Comparison of ENCODE assay signal across 20 cellular contexts in the genomic region with DNA sequence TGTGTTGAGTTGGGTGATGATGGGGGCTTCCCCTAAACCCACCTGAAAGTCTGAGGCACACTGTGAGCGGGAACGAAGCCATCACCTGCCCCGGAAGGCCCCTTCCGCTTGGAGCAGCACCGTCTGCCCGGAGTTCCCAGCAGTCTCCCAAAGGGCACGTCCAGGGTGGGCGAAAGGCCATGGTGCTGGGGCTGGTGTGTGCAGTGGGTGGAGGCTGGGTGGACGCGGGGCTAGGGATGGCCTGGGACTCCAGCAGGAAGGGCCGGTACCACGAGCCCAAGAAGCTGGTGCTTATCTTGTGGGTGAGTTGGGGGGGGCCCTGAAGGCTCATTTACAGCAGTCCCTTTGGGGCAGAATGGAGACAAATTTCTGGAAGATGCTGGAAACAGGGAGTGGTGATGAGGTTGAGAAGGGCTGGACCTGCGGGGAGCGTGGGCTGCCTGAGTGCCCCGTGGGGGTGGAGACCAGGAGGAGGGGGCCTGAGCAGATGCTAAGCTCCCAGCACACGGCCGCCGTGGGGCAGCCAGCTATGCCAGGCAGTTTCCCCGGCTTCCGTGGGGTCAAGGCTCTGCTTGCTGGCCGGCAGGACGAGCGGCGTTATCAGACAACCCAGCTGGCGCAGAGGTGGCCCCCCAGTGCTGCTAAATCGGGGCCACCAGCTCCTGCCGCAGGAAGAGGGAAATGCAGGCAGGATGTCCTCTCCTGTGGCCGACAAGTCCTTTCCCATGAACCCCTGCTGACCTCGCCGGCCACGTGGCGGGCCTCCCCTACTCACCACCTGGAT. TPM values are rescaled to one million over a fixed set of nuclear protein-coding genes. Genes with fewer than 3 reads are reported as not detected.
DNase-seq lines count a peak whose midpoint lies in the region; ATAC-seq, FAIRE-seq and TF ChIP-seq lines count a peak whose summit lies in the region.
"Had no signal": no experiment of that assay in that cellular context is flagged by ENCODE, and none has a peak within 500 bp of the region (broad histone marks: within the 10 kb centered on the region; RNA-seq: fewer than 3 reads in every experiment).

No MANE protein-coding gene starts in this region.

- H3K79me2 ChIP-seq in H1 (ENCODE audit: control insufficient read depth in 1 of 2, insufficient read depth in 2 of 2, low read length in 2 of 2) (no peaks in the 10 kb centered on the region), PC-3 (ENCODE audit: low read length) (no peaks in the 10 kb centered on the region)

- no peak overlapping the region for H3K27ac ChIP-seq in HEK293 (ENCODE audit: extremely low read depth, low read depth, low read length)
- no peak overlapping the region for H3K27ac ChIP-seq in H1 (ENCODE audit: low read depth, low read length)
- peak overlapping the region in 7 of 8 donors; percentile 27 to 75 (median 71) for H3K27ac ChIP-seq in spleen
- no peak overlapping the region for H3K27ac ChIP-seq in PC-3 (ENCODE audit: low read length)
- H3K27ac ChIP-seq: SJCRH30 had no signal

- no peak overlapping the region for H3K14ac ChIP-seq in H1 (ENCODE audit: insufficient read length)

- 86% methylated on average over 31 of the region's 32 CpGs; no CpG with 5 or more reads in 1 of the 2 experiments for WGBS in H1 (ENCODE audit: extremely low coverage in 1 of 2, insufficient coverage in 1 of 2, insufficient read length in 1 of 2, insufficient replicate concordance in 2 of 2, low coverage in 1 of 2, low lambda C conversion rate in 2 of 2, missing lambda C conversion rate in 1 of 2), 2 experiments
- 36 to 49% (median 41%) methylated on average over 20 to 32 of the region's 32 CpGs for WGBS in spleen, 5 donors

- H4K20me1 ChIP-seq in H1 (replicated peaks in 1 of 2; ENCODE audit: control insufficient read depth in 1 of 2, insufficient read depth in 2 of 2, low read length in 2 of 2) (peaks cover 0 to 8% of the 10 kb centered on the region in 2 experiments), PC-3 (ENCODE audit: low read length) (no peaks in the 10 kb centered on the region)

- H2BK5ac ChIP-seq in H1 (ENCODE audit: low read depth, low read length): no peak overlapping the region; the same call in 1 of the 2 replicates

- H3F3A ChIP-seq in PC-3 (ENCODE audit: low read length, unreplicated experiment): no peaks in the 10 kb centered on the region

- no peak for FAIRE-seq in H1 (lab: Jason Lieb, UNC)
- FAIRE-seq: bronchial epithelial cell, G401.6, GM12878 had no signal

- TF ChIP-seq EP300 in H1 (IDR thresholded peaks at IDR 0.05; ENCODE audit: borderline replicate concordance in 1 of 2, low read depth in 2 of 2, low read length in 2 of 2): no peak

- H3K27me3 ChIP-seq in H1 (replicated peaks in 1 of 4; ENCODE audit: control insufficient read depth in 3 of 4, extremely low read depth in 1 of 4, insufficient read depth in 3 of 4, low read length in 3 of 4): peaks cover 5 to 28% (median 22%) of the 10 kb centered on the region in 4 experiments; a peak in 6 of 7 replicates
- peaks cover 0 to 56% (median 26%) of the 10 kb centered on the region in 7 donors for H3K27me3 ChIP-seq in spleen (replicated peaks in 1 of 7)
- peaks cover 79% of the 10 kb centered on the region for H3K27me3 ChIP-seq in PC-3 (ENCODE audit: low read length)
- H3K27me3 ChIP-seq: SJCRH30 had no signal

- intact Hi-C loops in spleen (cut with DNase I; ENCODE audit: low total_unique reads) (no loop called here), PC-3 (cut with micrococcal nuclease) (no loop called here)

- no peak for TF ChIP-seq RAD21 in H1 (IDR thresholded peaks at IDR 0.05 in 1 of 2, conservative IDR thresholded peaks at IDR 0.05 in 1 of 2; ENCODE audit: low read depth in 2 of 2, low read length in 2 of 2)

- peak overlapping the region; percentile 28; the same call in 1 of the 2 replicates for H4K8ac ChIP-seq in H1 (ENCODE audit: extremely low read depth, insufficient read depth, low read length)

- H3K18ac ChIP-seq in H1 (ENCODE audit: extremely low read depth, low read length): no peak overlapping the region

- H2BK12ac ChIP-seq in H1 (ENCODE audit: low read depth, low read length): no peak overlapping the region

- TF ChIP-seq POLR2A in H1 (IDR thresholded peaks at IDR 0.05; ENCODE audit: control extremely low read depth in 1 of 2, low read depth in 2 of 2, low read length in 2 of 2) (no peak), spleen (IDR thresholded peaks at IDR 0.05) (no peak)

- no peak overlapping the region for H4K91ac ChIP-seq in H1 (replicated peaks; ENCODE audit: insufficient read length, low read length)

- H3K4me3 ChIP-seq in HEK293 (ENCODE audit: low read depth, low read length) (no peak overlapping the region), H1 (ENCODE audit: extremely low read depth in 1 of 4, insufficient read depth in 2 of 4, low read depth in 3 of 4, low read length in 4 of 4) (no peak overlapping the region), spleen (peak overlapping the region in 1 of 8 donors; percentile 17), PC-3 (ENCODE audit: low read length) (no peak overlapping the region)
- H3K4me3 ChIP-seq: GM12878, HAP-1, SJCRH30 had no signal

- TF ChIP-seq CTCF in HEK293 (tag by site-specific recombination; IDR thresholded peaks at IDR 0.05) (no peak), H1 (IDR thresholded peaks at IDR 0.05; ENCODE audit: control extremely low read depth in 1 of 3, insufficient read depth in 1 of 3, low read depth in 1 of 3, low read length in 3 of 3) (no peak), spleen (IDR thresholded peaks at IDR 0.05 in 8 of 11, conservative IDR thresholded peaks at IDR 0.05 in 3 of 11) (no peak), PC-3 (conservative IDR thresholded peaks at IDR 0.05; ENCODE audit: low read depth, low read length) (no peak)

- DNase-seq in H1 (ENCODE audit: low read depth in 1 of 2, low spot score in 2 of 2): peak in 1 of 2 experiments; percentile 45
- DNase-seq in left lobe of liver (ENCODE audit: low spot score): peak; percentile 42
- peak; percentile 90 for DNase-seq in spleen
- no peak for DNase-seq in PC-3
- DNase-seq in NCI-H1930 (lab: John Stamatoyannopoulos, UW): no peak
- no peak for DNase-seq in NCI-H2107 treated with DMSO at 0.1 percent for 48 hours (lab: John Stamatoyannopoulos, UW; ENCODE audit: unreplicated experiment)
- DNase-seq: activated CD4-positive, alpha-beta T cell treated with anti-CD3 and anti-CD28 coated beads for 4 hours; activated T-cell treated with anti-CD3 and anti-CD28 coated beads for 4 hours; COR-L47; effector memory CD8-positive, alpha-beta T cell; NCI-H1436; SJCRH30; stimulated activated CD4-positive, alpha-beta T cell treated with anti-CD3 and anti-CD28 coated beads, Interleukin-1b, Interleukin-23, amount 100 ng/mL, for 48 hours had no signal

- ATAC-seq in left lobe of liver (peak; percentile 43), PC-3 (no peak)
- ATAC-seq: effector memory CD8-positive, alpha-beta T cell; GM12878; natural killer cell treated with Interleukin-12 subunit alpha and Interleukin-12 subunit beta and Interleukin-15 and Interleukin-18, amount 100 ng/mL, for 72 hours had no signal

- no peak overlapping the region for H2BK15ac ChIP-seq in H1 (ENCODE audit: low read length)

- no peak overlapping the region for H2AK5ac ChIP-seq in H1 (ENCODE audit: low read depth, low read length)

- H3K56ac ChIP-seq in H1 (replicated peaks; ENCODE audit: insufficient read length, low read depth, low read length): no peak overlapping the region

- H3K4me1 ChIP-seq in HEK293 (ENCODE audit: control insufficient read depth, insufficient read depth, low read length) (peaks cover 2% of the 10 kb centered on the region; the same call in 1 of the 2 replicates), H1 (replicated peaks in 1 of 4; ENCODE audit: control insufficient read depth in 3 of 4, insufficient read depth in 4 of 4, low read length in 3 of 4) (no peaks in the 10 kb centered on the region; a peak in 1 of 7 replicates), spleen (peaks cover 5 to 93% (median 55%) of the 10 kb centered on the region in 6 donors), PC-3 (ENCODE audit: insufficient read depth, low read length) (no peaks in the 10 kb centered on the region)
- H3K4me1 ChIP-seq: HAP-1, SJCRH30 had no signal

- no peak overlapping the region for H3K4ac ChIP-seq in H1 (replicated peaks; ENCODE audit: insufficient read length, low read depth, low read length)

- H3K4me2 ChIP-seq in H1 (ENCODE audit: insufficient read depth in 1 of 2, low read depth in 2 of 2, low read length in 2 of 2) (no peak overlapping the region), PC-3 (ENCODE audit: low read length) (no peak overlapping the region)

- no peak overlapping the region for H2BK120ac ChIP-seq in H1 (replicated peaks; ENCODE audit: low read depth, low read length)

- H3K36me3 ChIP-seq in HEK293 (ENCODE audit: control insufficient read depth in 2 of 2, insufficient read depth in 1 of 2, low read length in 2 of 2) (no peaks in the 10 kb centered on the region), H1 (ENCODE audit: control insufficient read depth in 2 of 4, insufficient read depth in 4 of 4, low read length in 3 of 4) (no peaks in the 10 kb centered on the region), spleen (no peaks in the 10 kb centered on the region), PC-3 (ENCODE audit: low read depth, low read length) (no peaks in the 10 kb centered on the region)
- H3K36me3 ChIP-seq: HAP-1, SJCRH30 had no signal

- no peak overlapping the region for H2BK20ac ChIP-seq in H1 (ENCODE audit: low read length)

- no peak overlapping the region for H4K5ac ChIP-seq in H1 (ENCODE audit: insufficient read length, low read depth, low read length)

- CTCF ChIA-PET in HEK293 (lab: Yijun Ruan, JAX) (interaction anchor here (0.6 to 3.8 kb wide), 3 partner anchors 26 to 316 kb away, joined by 3 to 16 read pairs (median 3); no protein-coding TSS in a partner anchor), H1 (lab: Charles Lee; ENCODE audit: partially characterized antibody) (interaction anchor here (1.1 to 3.7 kb wide), 3 partner anchors 23 to 39 kb away, joined by 3 to 15 read pairs (median 3); no protein-coding TSS in a partner anchor), PC-3 (lab: Charles Lee) (no interaction called here)

- H3K79me1 ChIP-seq in H1 (ENCODE audit: low read depth, low read length): no peaks in the 10 kb centered on the region

- H3K23ac ChIP-seq in H1 (ENCODE audit: insufficient read length): no peak overlapping the region

- POLR2A ChIA-PET in HEK293 (lab: Yijun Ruan, JAX): no interaction called here
- POLR2A ChIA-PET in H1 (lab: Charles Lee; ENCODE audit: partially characterized antibody): interaction anchor here (1.0 kb wide), 1 partner anchor 9 kb away, joined by 3 read pairs; no protein-coding TSS in a partner anchor
- POLR2A ChIA-PET in PC-3 (lab: Charles Lee; ENCODE audit: unreplicated experiment): interaction anchor here (0.5 kb wide), 1 partner anchor 140 kb away, joined by 8 read pairs; no protein-coding TSS in a partner anchor

- H2AFZ ChIP-seq in H1 (ENCODE audit: low read length): no peak overlapping the region
- H2AFZ ChIP-seq in PC-3 (ENCODE audit: low read length): no peak overlapping the region

- H3K9me2 ChIP-seq in PC-3 (replicated peaks; ENCODE audit: low read length): no peaks in the 10 kb centered on the region

- BruUV-seq in PC-3 (replicated peaks; lab: Mats Ljungman, UMichigan): no TSS peak

- no peak overlapping the region for H3K9ac ChIP-seq in H1 (replicated peaks in 1 of 4; ENCODE audit: extremely low read depth in 1 of 4, low read depth in 3 of 4, low read length in 3 of 4)
- no peak overlapping the region for H3K9ac ChIP-seq in PC-3 (ENCODE audit: low read length)

- peaks cover 9% of the 10 kb centered on the region; the same call in 1 of the 2 replicates for H3K23me2 ChIP-seq in H1 (ENCODE audit: low read depth, low read length)

- no peaks in the 10 kb centered on the region for H3K9me3 ChIP-seq in HEK293 (ENCODE audit: control insufficient read depth, insufficient read depth, low read depth, low read length)
- H3K9me3 ChIP-seq in H1 (ENCODE audit: insufficient read depth in 2 of 2, low read depth in 1 of 2, low read length in 1 of 2): no peaks in the 10 kb centered on the region
- no peaks in the 10 kb centered on the region for H3K9me3 ChIP-seq in spleen
- H3K9me3 ChIP-seq in PC-3 (ENCODE audit: low read length): no peaks in the 10 kb centered on the region
- H3K9me3 ChIP-seq: HAP-1, SJCRH30 had no signal

RNA-seq across cellular contexts. Expression of a gene that starts 4.4 kb away (rescaled TPM):
- 7.7 TPM in 2 replicates for total RNA-seq in H1 (2021; fragmentation: NEBNext Ultra II Directional; extraction: Animal tissue kit (Norgen Biotek cat#: 25700))
- 6.5 and 8.5 TPM in 2 replicates for polyA plus RNA-seq in H1 (2011; rRNA removed)
- polyA plus RNA-seq in H1 (2011; cell fraction: cytosol; rRNA removed): 8.5 TPM
- polyA plus RNA-seq in H1 (2011; cell fraction: nucleus; rRNA removed): 32.2 TPM
- polyA plus RNA-seq in H1 (2012, experiment 1 of 2): 6.1 to 9.2 TPM (median 6.8 TPM) in 4 replicates
- 6.1 TPM for polyA plus RNA-seq in H1 (2012, experiment 2 of 2)
- 7.0 TPM for polyA plus RNA-seq in H1 (2013, experiment 1 of 2)
- polyA plus RNA-seq in H1 (2013, experiment 2 of 2): 7.1 TPM
- polyA minus RNA-seq in H1 (2011; rRNA and poly(A)+ RNA removed): 7.1 and 11.7 TPM in 2 replicates
- polyA minus RNA-seq in H1 (2011; cell fraction: cytosol; rRNA and poly(A)+ RNA removed): 8.1 TPM
- polyA minus RNA-seq in H1 (2011; cell fraction: nucleus; rRNA and poly(A)+ RNA removed): 14.3 TPM
- total RNA-seq in left lobe of liver: 7.7 TPM
- 10 to 100 TPM; 20.7 to 61.4 (median 39.9) TPM for total RNA-seq in spleen
- 10 to 100 TPM in 1 of 3 donors, 1 to 10 TPM in 2; 3.5 to 19.4 (median 4.6) TPM for polyA plus RNA-seq in spleen
- total RNA-seq in PC-3 (2014; rRNA removed): not detected in 2 replicates
- total RNA-seq: GM12878 had no signal

RNA-seq across cellular contexts. Expression of a gene that starts 53.7 kb away (rescaled TPM):
- total RNA-seq in H1 (2021; fragmentation: NEBNext Ultra II Directional; extraction: Animal tissue kit (Norgen Biotek cat#: 25700)): not detected in 2 replicates
- 0.20 TPM in 1 of 2 replicates, not detected in the other for polyA plus RNA-seq in H1 (2011; rRNA removed)
- not detected for polyA plus RNA-seq in H1 (2011; cell fraction: cytosol; rRNA removed)
- polyA plus RNA-seq in H1 (2011; cell fraction: nucleus; rRNA removed): 0.31 TPM
- not detected in 4 replicates for polyA plus RNA-seq in H1 (2012, experiment 1 of 2)
- not detected for polyA plus RNA-seq in H1 (2012, experiment 2 of 2)
- 0.18 TPM for polyA plus RNA-seq in H1 (2013, experiment 1 of 2)
- 0.24 TPM for polyA plus RNA-seq in H1 (2013, experiment 2 of 2)
- not detected in 2 replicates for polyA minus RNA-seq in H1 (2011; rRNA and poly(A)+ RNA removed)
- not detected for polyA minus RNA-seq in H1 (2011; cell fraction: cytosol; rRNA and poly(A)+ RNA removed)
- polyA minus RNA-seq in H1 (2011; cell fraction: nucleus; rRNA and poly(A)+ RNA removed): not detected
- 0.93 TPM for total RNA-seq in left lobe of liver
- 10 to 100 TPM in 1 of 7 donors, 1 to 10 TPM in 5, not detected in 1; 2.1 to 12.1 (median 6.5) TPM for total RNA-seq in spleen
- 1 to 10 TPM; 1.7 to 9.5 (median 9.3) TPM for polyA plus RNA-seq in spleen
- total RNA-seq in PC-3 (2014; rRNA removed): not detected in 2 replicates
- total RNA-seq: bronchial epithelial cell; HT1080; natural killer cell treated with Interleukin-12 subunit alpha and Interleukin-12 subunit beta and Interleukin-15 and Interleukin-18, amount 100 ng/mL, for 72 hours; SJCRH30 had no signal
- polyA plus RNA-seq: GM12878 had no signal

Comparison
In these comparisons a context has a peak if more than half of its experiments do, and no peak if none do; other contexts are left out.
1. H3K27ac ChIP-seq: peak in spleen (7 of 8); none in HEK293 (single experiment), H1 (single experiment) and PC-3 (single experiment).
2. DNase-seq: peak in left lobe of liver (single experiment) and spleen (single experiment); none in PC-3 (single experiment), NCI-H1930 (0 of 2) and NCI-H2107 treated with DMSO at 0.1 percent for 48 hours (single experiment).